In genomic region chr17:45857977-45858708, GRCh38 we compare ENCODE assay signal across 14 cellular contexts. TPM values are rescaled to one million over a fixed set of nuclear protein-coding genes. Genes with fewer than 3 reads are reported as not detected.
DNase-seq lines count a peak whose midpoint lies in the region; ATAC-seq, FAIRE-seq and TF ChIP-seq lines count a peak whose summit lies in the region.
"Had no signal": no experiment of that assay in that cellular context is flagged by ENCODE, and none has a peak within 500 bp of the region (broad histone marks: within the 10 kb centered on the region; RNA-seq: fewer than 3 reads in every experiment).

No MANE protein-coding gene starts in this region.

- no peak overlapping the region for H3K4me2 ChIP-seq in IMR-90 (ENCODE audit: low read depth, low read length)
- no peak overlapping the region for H3K4me2 ChIP-seq in GM12878 (ENCODE audit: control insufficient read depth, insufficient read depth)
- H3K4me2 ChIP-seq: PC-9 had no signal

- H3K4me1 ChIP-seq in IMR-90 (ENCODE audit: control insufficient read depth, insufficient read depth, low read length): no peaks in the 10 kb centered on the region
- H3K4me1 ChIP-seq in GM12878 (ENCODE audit: control insufficient read depth, insufficient read depth, low read length): no peaks in the 10 kb centered on the region
- H3K4me1 ChIP-seq in uterus: no peaks in the 10 kb centered on the region

- H3K18ac ChIP-seq in IMR-90 (ENCODE audit: low read depth, low read length): no peak overlapping the region

- TF ChIP-seq EP300 in GM12878 (IDR thresholded peaks at IDR 0.05; ENCODE audit: borderline replicate concordance in 1 of 2, control insufficient read depth in 1 of 2, low read depth in 2 of 2, low read length in 2 of 2): no peak

- no peaks in the 10 kb centered on the region for H3K9me1 ChIP-seq in IMR-90 (ENCODE audit: insufficient read depth, low read length)

- ATAC-seq in IMR-90 (ENCODE audit: low read depth): peak; percentile 64; the same call in 1 of the 2 replicates
- ATAC-seq in GM12878: no peak
- no peak for ATAC-seq in HG03097 (IDR thresholded peaks at IDR 0.05; ENCODE audit: low FRiP score, unreplicated experiment)
- ATAC-seq in left colon: no peak

- H3K9me3 ChIP-seq in IMR-90 (ENCODE audit: control insufficient read depth, insufficient read depth, low read length) (no peaks in the 10 kb centered on the region), GM12878 (replicated peaks; ENCODE audit: control insufficient read depth, insufficient read depth, low read length) (no peaks in the 10 kb centered on the region; the same call in 2 of the 3 replicates), uterus (no peaks in the 10 kb centered on the region)

- no CpG with 5 or more reads among the region's 10 CpGs for WGBS in IMR-90 (ENCODE audit: extremely low coverage in 2 of 2, insufficient read length in 1 of 2), 2 experiments
- WGBS in GM12878 (ENCODE audit: insufficient coverage, insufficient replicate concordance, low lambda C conversion rate, missing lambda C conversion rate): 31% methylated on average over 10 of the region's 10 CpGs

- in situ Hi-C loops in IMR-90 (cut with MboI; ENCODE audit: low sequenced_read_pairs): loop anchor here (10.0 kb wide), 1 partner anchor 643 kb away; no protein-coding TSS in a partner anchor
- in situ Hi-C loops in GM12878 (cut with MboI): no loop called here

- H2BK120ac ChIP-seq in IMR-90 (ENCODE audit: low read depth, low read length): no peak overlapping the region

- no peak overlapping the region for H2BK5ac ChIP-seq in IMR-90 (ENCODE audit: low read depth, low read length, poor library complexity, severe bottlenecking)

- CTCF ChIA-PET in IMR-90 (lab: Yijun Ruan, JAX) (no interaction called here), GM12878 (lab: Yijun Ruan, JAX) (no interaction called here)

- no peak for TF ChIP-seq CTCF in IMR-90 (conservative IDR thresholded peaks at IDR 0.05; ENCODE audit: low read depth, low read length)
- TF ChIP-seq CTCF in GM12878 (IDR thresholded peaks at IDR 0.05 in 2 of 3, conservative IDR thresholded peaks at IDR 0.05 in 1 of 3; ENCODE audit: control insufficient read depth in 2 of 3, extremely low read depth in 1 of 3, insufficient read depth in 1 of 3, low read depth in 3 of 3, low read length in 3 of 3): no peak
- no peak for TF ChIP-seq CTCF in uterus (IDR thresholded peaks at IDR 0.05)

- no peak overlapping the region for H3K4ac ChIP-seq in IMR-90 (ENCODE audit: low read depth, low read length)

- H2BK20ac ChIP-seq in IMR-90 (ENCODE audit: low read depth, low read length): no peak overlapping the region

- no peak overlapping the region; the same call in 1 of the 2 replicates for H3K56ac ChIP-seq in IMR-90 (ENCODE audit: extremely low read depth, insufficient read depth, low read length)

- dilution Hi-C loops in IMR-90 (cut with HindIII; ENCODE audit: low sequenced_read_pairs, unreplicated experiment): loop anchor here (25.0 kb wide), 1 partner anchor 221 kb away; no protein-coding TSS in a partner anchor

- SMC1A ChIA-PET in GM12878 (lab: Charles Lee; ENCODE audit: uncharacterized antibody, unreplicated experiment): no interaction called here

- no peak overlapping the region for H3K4me3 ChIP-seq in IMR-90 (ENCODE audit: insufficient read depth, low read depth, low read length)
- H3K4me3 ChIP-seq in GM12878: no peak overlapping the region
- no peak overlapping the region for H3K4me3 ChIP-seq in uterus
- H3K4me3 ChIP-seq: PC-9 had no signal

- H3K79me1 ChIP-seq in IMR-90 (ENCODE audit: low read depth in 1 of 2, low read length in 2 of 2): no peaks in the 10 kb centered on the region

- intact Hi-C loops in IMR-90 (cut with micrococcal nuclease) (loop anchor here (10.0 kb wide), 1 partner anchor 433 kb away; no protein-coding TSS in a partner anchor), GM12878 (cut with micrococcal nuclease; ENCODE audit: unreplicated experiment) (no loop called here), uterus (cut with DNase I; ENCODE audit: low total_unique reads) (no loop called here), left colon (cut with DNase I, micrococcal nuclease) (no loop called here)

- H4K8ac ChIP-seq in IMR-90 (ENCODE audit: low read depth in 2 of 2, low read length in 2 of 2): no peak overlapping the region

- no peak overlapping the region for H4K5ac ChIP-seq in IMR-90 (ENCODE audit: low read depth, low read length)

- H2AK9ac ChIP-seq in IMR-90 (replicated peaks; ENCODE audit: low read depth, low read length, poor library complexity): peak overlapping the region; percentile 76

- H2AK5ac ChIP-seq in IMR-90 (ENCODE audit: low read depth, low read length): no peak overlapping the region

- H4K20me1 ChIP-seq in IMR-90 (ENCODE audit: insufficient read depth, low read length) (no peaks in the 10 kb centered on the region), GM12878 (ENCODE audit: control insufficient read depth, insufficient read depth) (no peaks in the 10 kb centered on the region; the same call in 1 of the 2 replicates)

- no peak overlapping the region for H4K91ac ChIP-seq in IMR-90 (ENCODE audit: insufficient read depth, low read depth, low read length)

- POLR2A ChIA-PET in IMR-90 (lab: Charles Lee; ENCODE audit: unreplicated experiment) (no interaction called here), GM12878 (lab: Charles Lee) (no interaction called here)

- DNase-seq in AG08395 (ENCODE audit: low spot score) (peak; percentile 33), IMR-90 (peak; percentile 12), GM12878 (ENCODE audit: low read depth, low spot score) (no peak), left kidney (ENCODE audit: low read depth, low spot score) (peak; percentile 93), uterus (no peak), NCI-H748 treated with DMSO at 0.1 percent for 48 hours (lab: John Stamatoyannopoulos, UW) (no peak), left colon (no peak)
- DNase-seq: activated CD4-positive, alpha-beta T cell treated with anti-CD3 and anti-CD28 coated beads for 4 hours; activated naive CD8-positive, alpha-beta T cell treated with anti-CD3 and anti-CD28 coated beads, Interleukin-2, amount 10 ng/mL, durations not matched to agents 7 days and 5 days; CD4-positive, CD25-positive, alpha-beta regulatory T cell; NCI-H1092 treated with DMSO at 0.1 percent for 48 hours; stimulated activated CD4-positive, alpha-beta T cell treated with anti-CD3 and anti-CD28 coated beads, Interleukin-1b, Interleukin-23, amount 100 ng/mL, for 48 hours had no signal

- H3K27ac ChIP-seq in IMR-90 (ENCODE audit: insufficient read depth, low read length) (no peak overlapping the region), GM12878 (ENCODE audit: control insufficient read depth, insufficient read depth) (no peak overlapping the region), uterus (no peak overlapping the region)
- H3K27ac ChIP-seq: PC-9 had no signal

- no peaks in the 10 kb centered on the region for H3K36me3 ChIP-seq in IMR-90 (ENCODE audit: control insufficient read depth, insufficient read depth, low read length)
- H3K36me3 ChIP-seq in GM12878 (ENCODE audit: control insufficient read depth in 2 of 2, insufficient read depth in 2 of 2, low read length in 1 of 2): no peaks in the 10 kb centered on the region
- H3K36me3 ChIP-seq in uterus: no peaks in the 10 kb centered on the region

- H3K9ac ChIP-seq in IMR-90 (ENCODE audit: low read depth, low read length): no peak overlapping the region
- H3K9ac ChIP-seq in GM12878 (ENCODE audit: control insufficient read depth, insufficient read depth, low read length): no peak overlapping the region

- H3K27me3 ChIP-seq in IMR-90 (ENCODE audit: control insufficient read depth, insufficient read depth, low read length): peaks cover 2% of the 10 kb centered on the region
- no peaks in the 10 kb centered on the region; a peak in 1 of 4 replicates for H3K27me3 ChIP-seq in GM12878 (replicated peaks in 1 of 2; ENCODE audit: control insufficient read depth in 2 of 2, insufficient read depth in 2 of 2, low read length in 1 of 2)
- no peaks in the 10 kb centered on the region for H3K27me3 ChIP-seq in uterus

- no peaks in the 10 kb centered on the region for H3K79me2 ChIP-seq in GM12878 (ENCODE audit: control insufficient read depth, insufficient read depth, low read length)

- no peak overlapping the region for H2BK15ac ChIP-seq in IMR-90 (ENCODE audit: low read depth, low read length)

- no peak for TF ChIP-seq RAD21 in IMR-90 (IDR thresholded peaks at IDR 0.05; ENCODE audit: low read length)
- no peak for TF ChIP-seq RAD21 in GM12878 (IDR thresholded peaks at IDR 0.05; ENCODE audit: insufficient read depth, low read depth, low read length)

- TF ChIP-seq POLR2A in IMR-90 (IDR thresholded peaks at IDR 0.05; ENCODE audit: low read depth, low read length): no peak
- no peak for TF ChIP-seq POLR2A in GM12878 (IDR thresholded peaks at IDR 0.05; ENCODE audit: low read depth, low read length)
- TF ChIP-seq POLR2A in uterus (IDR thresholded peaks at IDR 0.05): no peak

- FAIRE-seq in GM12878 (lab: Jason Lieb, UNC): no peak

- RAD21 ChIA-PET in GM12878 (lab: Charles Lee; ENCODE audit: unreplicated experiment): no interaction called here

- BruUV-seq in IMR-90 (replicated peaks; lab: Mats Ljungman, UMichigan) (no TSS peak), GM12878 (replicated peaks; lab: Mats Ljungman, UMichigan) (no TSS peak)

- H2AFZ ChIP-seq in IMR-90 (replicated peaks; ENCODE audit: low read length, poor library complexity) (no peak overlapping the region), GM12878 (ENCODE audit: control insufficient read depth, low read depth, low read length) (no peak overlapping the region)
- H2AFZ ChIP-seq: PC-9 had no signal

- H3K23ac ChIP-seq in IMR-90 (ENCODE audit: low read depth, low read length): no peak overlapping the region

- H3K14ac ChIP-seq in IMR-90 (replicated peaks; ENCODE audit: low read depth, low read length): no peak overlapping the region

RNA-seq across cellular contexts. Expression of gene SPPL2C, which starts 13.5 kb away (rescaled TPM):
- total RNA-seq in IMR-90 (2012; rRNA removed) (not detected in 2 replicates), GM12878 (2014; rRNA removed) (not detected in 2 replicates), GM12878 (2014; rRNA removed; fragmentation: Illumina TruSeq; extraction: Trizol) (not detected in 2 replicates), GM12878 (2021) (not detected in 2 replicates), uterus (not detected), left colon (not detected)
- polyA plus RNA-seq in IMR-90 (2012; rRNA removed) (not detected in 2 replicates), GM12878 (2011; rRNA removed) (not detected in 2 replicates), GM12878 (2014; fragmentation: Illumina TruSeq; extraction: Trizol) (not detected in 2 replicates), GM12878 (2014; fragmentation: Nextera tagmentation; extraction: Ambion mirVana) (not detected), GM12878 (2014; rRNA removed) (not detected in 2 replicates), GM12878 (2016; fragmentation: Nextera tagmentation; extraction: Ambion mirVana) (not detected)
- polyA plus RNA-seq in IMR-90 (2012; cell fraction: cytosol; rRNA removed): not detected in 2 replicates
- polyA plus RNA-seq in IMR-90 (2012; cell fraction: nucleus; rRNA removed; ENCODE audit: low replicate concordance): not detected in 2 replicates
- total RNA-seq in GM12878 (2013; cell fraction: nucleolus; rRNA removed): not detected in 2 replicates
- not detected for polyA plus RNA-seq in GM12878 (2011; ENCODE audit: low read depth)
- polyA plus RNA-seq in GM12878 (2011; cell fraction: cytosol; rRNA removed): not detected in 2 replicates
- not detected in 2 replicates for polyA plus RNA-seq in GM12878 (2011; cell fraction: nucleus; rRNA removed)
- polyA plus RNA-seq in GM12878 (2012): not detected in 2 replicates
- polyA minus RNA-seq in GM12878 (2011; rRNA and poly(A)+ RNA removed): not detected in 2 replicates
- polyA minus RNA-seq in GM12878 (2011; cell fraction: cytosol; rRNA and poly(A)+ RNA removed): not detected in 2 replicates
- not detected in 2 replicates for polyA minus RNA-seq in GM12878 (2011; cell fraction: nucleus; rRNA and poly(A)+ RNA removed)
- total RNA-seq: activated naive CD8-positive, alpha-beta T cell treated with anti-CD3 and anti-CD28 coated beads, Interleukin-2, amount 10 ng/mL, durations not matched to agents 7 days and 5 days; CD4-positive, CD25-positive, alpha-beta regulatory T cell; PC-9 had no signal
- polyA plus RNA-seq: CD4-positive, CD25-positive, alpha-beta regulatory T cell had no signal

RNA-seq across cellular contexts. Expression of gene MAPT, which starts 36.2 kb away (rescaled TPM):
- total RNA-seq in IMR-90 (2012; rRNA removed): under 0.01 and 0.18 TPM in 2 replicates
- polyA plus RNA-seq in IMR-90 (2012; rRNA removed): 0.19 and 0.26 TPM in 2 replicates
- polyA plus RNA-seq in IMR-90 (2012; cell fraction: cytosol; rRNA removed): 0.12 and 0.14 TPM in 2 replicates
- polyA plus RNA-seq in IMR-90 (2012; cell fraction: nucleus; rRNA removed; ENCODE audit: low replicate concordance): 0.38 and 0.52 TPM in 2 replicates
- not detected in 2 replicates for total RNA-seq in GM12878 (2013; cell fraction: nucleolus; rRNA removed)
- under 0.01 TPM in 1 of 2 replicates, not detected in the other for total RNA-seq in GM12878 (2014; rRNA removed)
- not detected in 2 replicates for total RNA-seq in GM12878 (2014; rRNA removed; fragmentation: Illumina TruSeq; extraction: Trizol)
- total RNA-seq in GM12878 (2021): 0.03 TPM in 1 of 2 replicates, not detected in the other
- polyA plus RNA-seq in GM12878 (2011; ENCODE audit: low read depth): not detected
- not detected in 2 replicates for polyA plus RNA-seq in GM12878 (2011; rRNA removed)
- 0.01 TPM in 1 of 2 replicates, not detected in the other for polyA plus RNA-seq in GM12878 (2011; cell fraction: cytosol; rRNA removed)
- polyA plus RNA-seq in GM12878 (2011; cell fraction: nucleus; rRNA removed): not detected in 2 replicates
- 0.06 and 0.08 TPM in 2 replicates for polyA plus RNA-seq in GM12878 (2012)
- not detected in 2 replicates for polyA plus RNA-seq in GM12878 (2014; fragmentation: Illumina TruSeq; extraction: Trizol)
- not detected for polyA plus RNA-seq in GM12878 (2014; fragmentation: Nextera tagmentation; extraction: Ambion mirVana)
- not detected in 2 replicates for polyA plus RNA-seq in GM12878 (2014; rRNA removed)
- under 1 TPM in 1 of 2 experiments, not detected in 1; 0.05 TPM for polyA plus RNA-seq in GM12878 (2016; fragmentation: Nextera tagmentation; extraction: Ambion mirVana)
- not detected in 2 replicates for polyA minus RNA-seq in GM12878 (2011; rRNA and poly(A)+ RNA removed)
- polyA minus RNA-seq in GM12878 (2011; cell fraction: cytosol; rRNA and poly(A)+ RNA removed): not detected in 2 replicates
- not detected in 2 replicates for polyA minus RNA-seq in GM12878 (2011; cell fraction: nucleus; rRNA and poly(A)+ RNA removed)
- 1 to 10 TPM in 2 of 4 donors, under 1 TPM in 1, not detected in 1; 0.26 to 4.1 (median 1.5) TPM for total RNA-seq in uterus
- total RNA-seq in left colon: 1 to 10 TPM in 1 of 2 donors, under 1 TPM in 1; 0.64 to 2.5 TPM

Comparison
In these comparisons a context has a peak if more than half of its experiments do, and no peak if none do; other contexts are left out.
1. DNase-seq: peak in AG08395 (single experiment), IMR-90 (single experiment) and left kidney (single experiment); none in GM12878 (single experiment), uterus (0 of 2), NCI-H748 treated with DMSO at 0.1 percent for 48 hours (single experiment) and left colon (0 of 2).